25 cellular contexts compared by ENCODE assay signal in genomic region chr10:59252491-59252890, GRCh38.
"Had no signal": no experiment of that assay in that cellular context is flagged by ENCODE, and none has a peak within 500 bp of the region (broad histone marks: within the 10 kb centered on the region; RNA-seq: fewer than 3 reads in every experiment).

No MANE protein-coding gene starts in this region.

- H3K27ac ChIP-seq: stomach, suprapubic skin, testis, thoracic aorta, thyroid gland, tibial artery, tibial nerve, transverse colon, upper lobe of left lung, upper lobe of right lung, uterus, vagina had no signal

- H3K4me1 ChIP-seq: stomach, suprapubic skin, testis, thyroid gland, tibial artery, transverse colon, upper lobe of left lung, upper lobe of right lung, uterus, vagina had no signal

- H3K27me3 ChIP-seq: stomach, suprapubic skin, testis, thyroid gland, tibial artery, tibial nerve, transverse colon, upper lobe of left lung, upper lobe of right lung, uterus, vagina had no signal

- ATAC-seq: stimulated activated effector memory CD8-positive, alpha-beta T cell treated with anti-CD3 and anti-CD28 coated beads, Interleukin-12 subunit alpha, Interleukin-12 subunit beta, amount 100 ng/mL, for 72 hours; stimulated activated naive B cell treated with anti-CD40 and anti-IgM and Interleukin-4, amounts not matched to agents 10 μg/mL and 1 μg/mL and 100 μg/mL, for 72 hours; stimulated activated naive CD8-positive, alpha-beta T cell treated with anti-CD3 and anti-CD28 coated beads, Interleukin-15, amount 100 ng/mL, for 72 hours; stimulated activated naive CD8-positive, alpha-beta T cell treated with anti-CD3 and anti-CD28 coated beads, Interleukin-15, Interleukin-2, amounts not matched to agents 100 U/mL and 50 U/mL, for 24 hours; upper lobe of right lung had no signal

- DNase-seq: stimulated activated CD4-positive, alpha-beta T cell treated with anti-CD3 and anti-CD28 coated beads, Interleukin-2, amount 100 ng/mL, for 48 hours; stimulated activated CD4-positive, alpha-beta T cell treated with anti-CD3 and anti-CD28 coated beads, Interleukin-4, amount 100 ng/mL, for 1 hour; stimulated activated CD4-positive, alpha-beta T cell treated with anti-CD3 and anti-CD28 coated beads, Interleukin-4, amount 100 ng/mL, for 24 hours; stimulated activated CD4-positive, alpha-beta T cell treated with anti-CD3 and anti-CD28 coated beads, Interleukin-4, amount 100 ng/mL, for 4 hours; stimulated activated CD8-positive, alpha-beta memory T cell treated with anti-CD3 and anti-CD28 coated beads, Interleukin-4, amount 100 ng/mL, for 48 hours; stimulated activated naive B cell treated with anti-CD40 and anti-IgM and Interleukin-4, amounts not matched to agents 10 μg/mL and 1 μg/mL and 100 μg/mL, for 72 hours; stimulated activated naive CD4-positive, alpha-beta T cell; stimulated activated naive CD4-positive, alpha-beta T cell treated with Interleukin-2 at 50 U/mL for 16 hours; stimulated activated naive CD8-positive, alpha-beta T cell treated with anti-CD3 and anti-CD28 coated beads, Interleukin-15, amount 100 ng/mL, for 72 hours; stimulated activated naive CD8-positive, alpha-beta T cell treated with anti-CD3 and anti-CD28 coated beads, Interleukin-15, Interleukin-2, amounts not matched to agents 100 U/mL and 50 U/mL, for 24 hours; stomach; substantia nigra; testis; thyroid gland; tibial artery; transverse colon; trophoblast cell; upper lobe of left lung; upper lobe of right lung; uterus had no signal

- H3K36me3 ChIP-seq: thoracic aorta, tibial nerve, transverse colon, upper lobe of right lung, uterus had no signal

- H3K4me3 ChIP-seq: stomach, suprapubic skin, testis, thoracic aorta, thyroid gland, tibial artery, tibial nerve, transverse colon, upper lobe of left lung, upper lobe of right lung, uterus, vagina had no signal

- H3K9me3 ChIP-seq: stomach, suprapubic skin, testis, thoracic aorta, thyroid gland, tibial artery, tibial nerve, transverse colon, upper lobe of left lung, upper lobe of right lung, uterus, vagina had no signal
